In genomic region chr3:106552401-106553043, GRCh38 we compare ENCODE assay signal across 17 cellular contexts.
A peak's percentile ranks its signal among the peaks of the same experiment; 100 is the strongest.
DNase-seq lines count a peak whose midpoint lies in the region; ATAC-seq and TF ChIP-seq lines count a peak whose summit lies in the region.
"Had no signal": no experiment of that assay in that cellular context is flagged by ENCODE, and none has a peak within 500 bp of the region (broad histone marks: within the 10 kb centered on the region; RNA-seq: fewer than 3 reads in every experiment).

No MANE protein-coding gene starts in this region.

- WGBS in right cardiac atrium: 93% methylated on average over 4 of the region's 4 CpGs

- H4K20me1 ChIP-seq in PC-9 (ENCODE audit: insufficient read depth): no peaks in the 10 kb centered on the region

- CTCF ChIA-PET in PC-9 (lab: Charles Lee): interaction anchor here (0.6 kb wide), 1 partner anchor 451 kb away, joined by 3 read pairs; no protein-coding TSS in a partner anchor

- no peak overlapping the region for H3K27ac ChIP-seq in PC-9
- no peak overlapping the region for H3K27ac ChIP-seq in right cardiac atrium (ENCODE audit: low read length)
- H3K27ac ChIP-seq: SK-N-MC had no signal

- no peaks in the 10 kb centered on the region for H3K27me3 ChIP-seq in PC-9 (ENCODE audit: insufficient read depth, low read depth)
- H3K27me3 ChIP-seq in right cardiac atrium (ENCODE audit: control insufficient read depth, insufficient read depth): no peaks in the 10 kb centered on the region

- H3K9me3 ChIP-seq in PC-9 (ENCODE audit: insufficient read depth, low read depth) (peaks cover 4% of the 10 kb centered on the region; the same call in 1 of the 2 replicates), right cardiac atrium (ENCODE audit: control insufficient read depth, low read length) (no peaks in the 10 kb centered on the region)
- H3K9me3 ChIP-seq: Caco-2 had no signal

- H3F3A ChIP-seq in PC-9 (ENCODE audit: insufficient read depth, low read depth): no peaks in the 10 kb centered on the region

- H3K4me1 ChIP-seq in PC-9 (replicated peaks; ENCODE audit: insufficient read depth) (no peaks in the 10 kb centered on the region), right cardiac atrium (ENCODE audit: control insufficient read depth, insufficient read depth, low read length) (no peaks in the 10 kb centered on the region)
- H3K4me1 ChIP-seq: Caco-2 had no signal

- H3K79me2 ChIP-seq in PC-9 (ENCODE audit: low read depth): no peaks in the 10 kb centered on the region

- TF ChIP-seq CTCF in PC-9 (conservative IDR thresholded peaks at IDR 0.05): no peak
- no peak for TF ChIP-seq CTCF in fibroblast of pulmonary artery (IDR thresholded peaks at IDR 0.05; ENCODE audit: low read length, missing control alignments)

- 0 out of 2 replicates have a peak overlapping the region, but pooled peaks have one; percentile 53 for H2AFZ ChIP-seq in PC-9

- H3K9me2 ChIP-seq in PC-9 (ENCODE audit: insufficient read depth): 0 out of 2 replicates have a peak, but pooled peaks cover 5% of the 10 kb centered on the region

- no TSS peak for BruUV-seq in PC-9 (replicated peaks; lab: Mats Ljungman, UMichigan)

- no peak overlapping the region for H3K4me2 ChIP-seq in PC-9

- H3K36me3 ChIP-seq in PC-9 (ENCODE audit: low read depth): no peaks in the 10 kb centered on the region

- POLR2A ChIA-PET in PC-9 (lab: Charles Lee; ENCODE audit: unreplicated experiment): no interaction called here

- ATAC-seq in HG03196 (IDR thresholded peaks at IDR 0.05; ENCODE audit: unreplicated experiment) (no peak), HG03442 (IDR thresholded peaks at IDR 0.05; ENCODE audit: unreplicated experiment) (no peak), right cardiac atrium (no peak)
- ATAC-seq: T-cell had no signal

- H3K4me3 ChIP-seq in PC-9 (no peak overlapping the region), fibroblast of pulmonary artery (replicated peaks; ENCODE audit: low read depth, low read length) (no peak overlapping the region), right cardiac atrium (ENCODE audit: low read length) (no peak overlapping the region)
- H3K4me3 ChIP-seq: SK-N-MC had no signal

- intact Hi-C loops in PC-9 (cut with micrococcal nuclease; ENCODE audit: unreplicated experiment): no loop called here
- intact Hi-C loops in right cardiac atrium (cut with DNase I): no loop called here

- DNase-seq in NCI-H82 (lab: John Stamatoyannopoulos, UW): peak; percentile 25
- DNase-seq in NCI-H82 treated with DMSO at 0.1 percent for 48 hours (lab: John Stamatoyannopoulos, UW; ENCODE audit: unreplicated experiment): no peak
- DNase-seq in PC-9: no peak
- peak; percentile 22 for DNase-seq in fibroblast of pulmonary artery (ENCODE audit: low read depth)
- DNase-seq in stimulated activated naive CD4-positive, alpha-beta T cell treated with Interleukin-2 at 50 U/mL for 16 hours (lab: John Stamatoyannopoulos, UW): no peak
- DNase-seq in right cardiac atrium: no peak
- DNase-seq: Caco-2; DND-41; GDM1; NCI-H1092 treated with DMSO at 0.1 percent for 48 hours; NCI-H187; NCI-H2171 treated with DMSO at 0.1 percent for 48 hours; NK-92 treated with Interleukin-12 subunit alpha and Interleukin-12 subunit beta, amount 100 ng/mL, for 24 hours; T-cell had no signal

Comparison
In these comparisons a context has a peak if more than half of its experiments do, and no peak if none do; other contexts are left out.
1. DNase-seq: peak in NCI-H82 (single experiment) and fibroblast of pulmonary artery (single experiment); none in NCI-H82 treated with DMSO at 0.1 percent for 48 hours (single experiment), PC-9 (0 of 2), stimulated activated naive CD4-positive, alpha-beta T cell treated with Interleukin-2 at 50 U/mL for 16 hours (single experiment) and right cardiac atrium (0 of 3).